ENCODE assay signal across 8 cellular contexts in genomic region chr11:110251837-110252236, GRCh38. TPM values are rescaled to one million over a fixed set of nuclear protein-coding genes. Genes with fewer than 3 reads are reported as not detected.
A peak's percentile ranks its signal among the peaks of the same experiment; 100 is the strongest.
DNase-seq lines count a peak whose midpoint lies in the region; ATAC-seq and TF ChIP-seq lines count a peak whose summit lies in the region.

No MANE protein-coding gene starts in this region.

- DNase-seq in CD4-positive, CD25-positive, alpha-beta regulatory T cell: no peak
- peak; percentile 29 for DNase-seq in LoVo (ENCODE audit: low spot score)
- DNase-seq in body of pancreas: peak; percentile 66 to 90 (median 78)
- peak; percentile 77 for DNase-seq in left lobe of liver (ENCODE audit: low spot score)
- no peak for DNase-seq in activated T-cell treated with anti-CD3 and anti-CD28 coated beads for 4 hours
- DNase-seq in effector memory CD8-positive, alpha-beta T cell: no peak
- no peak for DNase-seq in activated effector memory CD4-positive, alpha-beta T cell treated with Interleukin-2 at 50 U/mL for 16 hours
- no peak for DNase-seq in HEK293T (ENCODE audit: extremely low spot score)

- peaks cover 0 to 13% (median 7%) of the 10 kb centered on the region in 4 donors for H3K4me1 Mint-ChIP-seq in CD4-positive, CD25-positive, alpha-beta regulatory T cell
- H3K4me1 Mint-ChIP-seq in effector memory CD8-positive, alpha-beta T cell (ENCODE audit: low read depth in 2 of 2): no peaks in the 10 kb centered on the region

- POLR2A ChIA-PET in HEK293T (lab: Yijun Ruan, JAX): no interaction called here

- peaks cover 20% of the 10 kb centered on the region for H3K36me3 Mint-ChIP-seq in CD4-positive, CD25-positive, alpha-beta regulatory T cell
- peaks cover 8% of the 10 kb centered on the region for H3K36me3 Mint-ChIP-seq in effector memory CD8-positive, alpha-beta T cell (ENCODE audit: insufficient read depth)

- no peaks in the 10 kb centered on the region for H3K9me3 ChIP-seq in CD4-positive, CD25-positive, alpha-beta regulatory T cell (ENCODE audit: control insufficient read depth in 2 of 2, low read length in 2 of 2)
- H3K9me3 ChIP-seq in body of pancreas: no peaks in the 10 kb centered on the region

- H3K36me3 ChIP-seq in CD4-positive, CD25-positive, alpha-beta regulatory T cell (ENCODE audit: control insufficient read depth, insufficient read depth, low read length): peaks cover 38% of the 10 kb centered on the region
- no peaks in the 10 kb centered on the region for H3K36me3 ChIP-seq in body of pancreas (replicated peaks in 1 of 2; ENCODE audit: insufficient read depth in 1 of 2, low read depth in 2 of 2)

- WGBS in body of pancreas, 2 donors: 15 to 24% methylated on average over 1 of the region's 1 CpG

- CTCF ChIA-PET in HEK293T (lab: Yijun Ruan, JAX): no interaction called here

- H3K27ac ChIP-seq in CD4-positive, CD25-positive, alpha-beta regulatory T cell (ENCODE audit: insufficient read depth, low read length, poor library complexity, severe bottlenecking): no peak overlapping the region
- H3K27ac ChIP-seq in body of pancreas: peak overlapping the region in 3 of 4 donors; percentile 13 to 60 (median 43)

- no peak for ATAC-seq in CD4-positive, CD25-positive, alpha-beta regulatory T cell (ENCODE audit: low read depth in 2 of 2)
- ATAC-seq in body of pancreas (peak; percentile 100), left lobe of liver (peak; percentile 93)
- no peak for ATAC-seq in effector memory CD8-positive, alpha-beta T cell (replicated peaks)

- no peaks in the 10 kb centered on the region for H3K27me3 Mint-ChIP-seq in CD4-positive, CD25-positive, alpha-beta regulatory T cell
- H3K27me3 Mint-ChIP-seq in effector memory CD8-positive, alpha-beta T cell: no peaks in the 10 kb centered on the region

- no peaks in the 10 kb centered on the region for H3K4me1 ChIP-seq in CD4-positive, CD25-positive, alpha-beta regulatory T cell (ENCODE audit: control insufficient read depth, insufficient read depth, low read length, poor library complexity, severe bottlenecking)
- H3K4me1 ChIP-seq in body of pancreas: peaks cover 15% of the 10 kb centered on the region

- intact Hi-C loops in body of pancreas (cut with DNase I): no loop called here

- H3K4me3 Mint-ChIP-seq in CD4-positive, CD25-positive, alpha-beta regulatory T cell: no peak overlapping the region
- no peak overlapping the region for H3K4me3 Mint-ChIP-seq in effector memory CD8-positive, alpha-beta T cell

- TF ChIP-seq CTCF in body of pancreas (IDR thresholded peaks at IDR 0.05): no peak

- no peak overlapping the region for H3K4me3 ChIP-seq in CD4-positive, CD25-positive, alpha-beta regulatory T cell (ENCODE audit: low read depth, low read length)
- no peak overlapping the region for H3K4me3 ChIP-seq in body of pancreas

- H3K9me3 Mint-ChIP-seq in CD4-positive, CD25-positive, alpha-beta regulatory T cell: no peaks in the 10 kb centered on the region
- H3K9me3 Mint-ChIP-seq in effector memory CD8-positive, alpha-beta T cell: no peaks in the 10 kb centered on the region

- no peaks in the 10 kb centered on the region for H3K27me3 ChIP-seq in CD4-positive, CD25-positive, alpha-beta regulatory T cell (ENCODE audit: control insufficient read depth, insufficient read depth, low read length)
- no peaks in the 10 kb centered on the region for H3K27me3 ChIP-seq in body of pancreas

- peak overlapping the region in 2 of 3 donors; percentile 20 to 37 for H3K27ac Mint-ChIP-seq in CD4-positive, CD25-positive, alpha-beta regulatory T cell
- H3K27ac Mint-ChIP-seq in effector memory CD8-positive, alpha-beta T cell: no peak overlapping the region

- TF ChIP-seq POLR2A in body of pancreas (IDR thresholded peaks at IDR 0.05): no peak

TF ChIP-seq in HEK293T, 16 proteins besides CTCF, POLR2A, EP300 and RAD21:
- TF ChIP-seq TARDBP (IDR thresholded peaks at IDR 0.05) (no peak), FOXA1 (IDR thresholded peaks at IDR 0.05) (no peak), CTBP1 (IDR thresholded peaks at IDR 0.05; ENCODE audit: borderline replicate concordance) (no peak), FOXM1 (IDR thresholded peaks at IDR 0.05; ENCODE audit: borderline replicate concordance) (no peak), NFRKB (IDR thresholded peaks at IDR 0.05) (no peak), LEF1 (IDR thresholded peaks at IDR 0.05; ENCODE audit: borderline replicate concordance) (no peak)

RNA-seq across cellular contexts. Expression of gene RDX, which starts 44.6 kb away (rescaled TPM):
- 38.0 TPM for total RNA-seq in CD4-positive, CD25-positive, alpha-beta regulatory T cell
- polyA plus RNA-seq in CD4-positive, CD25-positive, alpha-beta regulatory T cell: 10 to 100 TPM; 26.0 to 30.3 (median 28.6) TPM
- total RNA-seq in body of pancreas: 10 to 100 TPM; 43.8 TPM
- total RNA-seq in left lobe of liver: 77.7 TPM

Comparison
In these comparisons a context has a peak if more than half of its experiments do, and no peak if none do; other contexts are left out.
1. ATAC-seq: peak in body of pancreas (single experiment) and left lobe of liver (single experiment); none in CD4-positive, CD25-positive, alpha-beta regulatory T cell (0 of 2) and effector memory CD8-positive, alpha-beta T cell (single experiment).
2. DNase-seq: peak in LoVo (single experiment), body of pancreas (4 of 4) and left lobe of liver (single experiment); none in CD4-positive, CD25-positive, alpha-beta regulatory T cell (0 of 3), activated T-cell treated with anti-CD3 and anti-CD28 coated beads for 4 hours (single experiment), effector memory CD8-positive, alpha-beta T cell (0 of 3), activated effector memory CD4-positive, alpha-beta T cell treated with Interleukin-2 at 50 U/mL for 16 hours (single experiment) and HEK293T (single experiment).
3. H3K27ac Mint-ChIP-seq: peak in CD4-positive, CD25-positive, alpha-beta regulatory T cell (2 of 3); none in effector memory CD8-positive, alpha-beta T cell (0 of 2).